In the genomic region with DNA sequence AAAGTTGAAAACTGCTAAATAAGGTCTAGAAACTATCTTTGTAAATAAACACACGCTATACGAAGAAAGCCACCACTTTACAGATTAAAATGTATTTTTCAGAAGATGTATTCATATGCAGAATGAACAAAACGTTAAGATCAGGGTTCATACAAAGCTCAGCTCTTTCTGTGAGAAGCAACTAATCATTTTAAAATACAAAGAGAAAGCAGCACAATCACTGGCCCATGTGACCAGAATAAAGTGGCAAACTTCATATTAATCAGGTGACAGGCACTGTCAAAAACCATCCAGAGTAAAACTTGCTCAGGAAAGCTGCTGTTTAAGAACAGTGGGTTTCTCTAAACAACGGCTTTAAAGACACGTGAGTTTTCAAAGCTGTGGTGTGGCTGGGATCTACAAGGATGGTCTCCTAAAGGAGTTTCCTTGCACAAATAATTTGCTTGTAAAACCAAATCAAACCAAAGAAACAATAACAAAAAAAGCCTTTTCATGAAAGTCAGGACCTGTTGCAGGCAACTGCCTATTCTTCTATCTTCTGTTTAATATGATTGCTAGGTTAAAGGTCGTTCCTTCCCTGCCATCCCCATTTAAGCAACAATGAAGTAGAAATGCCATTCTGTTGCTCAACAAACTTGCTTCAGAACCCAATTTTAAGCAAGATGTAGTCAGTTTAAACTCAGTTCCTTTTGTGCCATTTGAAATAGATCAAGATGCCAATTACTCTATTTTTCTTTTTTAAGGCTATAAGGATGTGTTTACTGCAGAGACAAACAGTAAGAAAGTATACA, we compare ENCODE assay signal across 1 cellular context.
TF ChIP-seq lines count a peak whose summit lies in the region.

No MANE protein-coding gene starts in this region.

TF ChIP-seq in H1, 55 proteins besides CTCF, POLR2A, EP300 and RAD21:
- TF ChIP-seq CEBPB (IDR thresholded peaks at IDR 0.05; ENCODE audit: low read depth, low read length) (peak; percentile 65; the same call in 1 of the 2 replicates), GABPA (IDR thresholded peaks at IDR 0.05; ENCODE audit: borderline replicate concordance, insufficient read depth, low read length) (no peak)
TF ChIP-seq in H1: peak in this region for 1.
